ENCODE assay signal across 9 cellular contexts in genomic region chr22:41544671-41545476, GRCh38. TPM values are rescaled to one million over a fixed set of nuclear protein-coding genes. Genes with fewer than 3 reads are reported as not detected.
DNase-seq lines count a peak whose midpoint lies in the region; ATAC-seq and TF ChIP-seq lines count a peak whose summit lies in the region.
"Had no signal": no experiment of that assay in that cellular context is flagged by ENCODE, and none has a peak within 500 bp of the region (broad histone marks: within the 10 kb centered on the region; RNA-seq: fewer than 3 reads in every experiment).

No MANE protein-coding gene starts in this region.

- H3K4me3 ChIP-seq in CD8-positive, alpha-beta memory T cell (ENCODE audit: low read length) = peak overlapping the region; percentile 62
- peak overlapping the region; percentile 99 for H3K4me3 ChIP-seq in neural cell (ENCODE audit: low read length)

- no peaks in the 10 kb centered on the region for H4K20me1 ChIP-seq in neural cell (ENCODE audit: insufficient read depth)

- TF ChIP-seq CTCF in neural cell (IDR thresholded peaks at IDR 0.05; ENCODE audit: poor library complexity, severe bottlenecking) = no peak

- H3K9me2 ChIP-seq in neural cell (ENCODE audit: insufficient read depth, low read length) = no peaks in the 10 kb centered on the region

- no peaks in the 10 kb centered on the region for H3K36me3 ChIP-seq in CD8-positive, alpha-beta memory T cell (ENCODE audit: insufficient read depth, low read length)
- H3K36me3 ChIP-seq in neural cell (ENCODE audit: insufficient read depth, low read length) = no peaks in the 10 kb centered on the region

- peaks cover 38 to 51% (median 45%) of the 10 kb centered on the region in 3 donors for H3K4me1 Mint-ChIP-seq in CD8-positive, alpha-beta memory T cell
- peaks cover 19 to 27% (median 24%) of the 10 kb centered on the region in 3 donors for H3K4me1 Mint-ChIP-seq in IgD-negative memory B cell

- H3K27me3 Mint-ChIP-seq in CD8-positive, alpha-beta memory T cell = peaks cover 0 to 5% of the 10 kb centered on the region in 2 donors
- H3K27me3 Mint-ChIP-seq in IgD-negative memory B cell = no peaks in the 10 kb centered on the region

- peak overlapping the region; percentile 0 for H2AFZ ChIP-seq in neural cell (ENCODE audit: low read depth, low read length)

- ATAC-seq in GM18868 (IDR thresholded peaks at IDR 0.05; ENCODE audit: unreplicated experiment) = no peak
- no peak for ATAC-seq in GM21528 (IDR thresholded peaks at IDR 0.05; ENCODE audit: low FRiP score, unreplicated experiment)
- no peak for ATAC-seq in GM19463 (IDR thresholded peaks at IDR 0.05; ENCODE audit: unreplicated experiment)

- H3K27ac Mint-ChIP-seq in CD8-positive, alpha-beta memory T cell = peak overlapping the region; percentile 87 to 99 (median 96)
- peak overlapping the region; percentile 95 to 97 (median 96) for H3K27ac Mint-ChIP-seq in IgD-negative memory B cell

- peaks cover 25% of the 10 kb centered on the region for H3K79me2 ChIP-seq in neural cell (replicated peaks; ENCODE audit: insufficient read depth, low read length)

- peak; percentile 32 for TF ChIP-seq RAD21 in neural cell (conservative IDR thresholded peaks at IDR 0.05)

- H3K4me2 ChIP-seq in neural cell (ENCODE audit: low read length) = peak overlapping the region; percentile 94

- peak overlapping the region; percentile 36 for H3K27ac ChIP-seq in CD8-positive, alpha-beta memory T cell (ENCODE audit: low read depth, low read length)
- H3K27ac ChIP-seq in caudate nucleus (ENCODE audit: low read depth, low read length) = peak overlapping the region; percentile 94
- H3K27ac ChIP-seq in neural cell (ENCODE audit: low read length) = peak overlapping the region; percentile 76

- POLR2A ChIA-PET in CD8-positive, alpha-beta memory T cell (lab: Charles Lee) = interaction anchor here (1.3 kb wide), 1 partner anchor 163 kb away, joined by 5 read pairs; the partner anchor contains the start of gene TEF

- H3K4me1 ChIP-seq in CD8-positive, alpha-beta memory T cell (ENCODE audit: insufficient read depth, low read length) = peaks cover 21% of the 10 kb centered on the region

- no peaks in the 10 kb centered on the region for H3K27me3 ChIP-seq in CD8-positive, alpha-beta memory T cell (ENCODE audit: insufficient read depth, low read length, poor library complexity, severe bottlenecking)
- no peaks in the 10 kb centered on the region for H3K27me3 ChIP-seq in neural cell (ENCODE audit: insufficient read depth, low read depth, low read length)

- H3K9me3 Mint-ChIP-seq in CD8-positive, alpha-beta memory T cell = no peaks in the 10 kb centered on the region
- no peaks in the 10 kb centered on the region for H3K9me3 Mint-ChIP-seq in IgD-negative memory B cell

- H3K9ac ChIP-seq in neural cell (ENCODE audit: low read length) = peak overlapping the region; percentile 60

- no peaks in the 10 kb centered on the region for H3F3A ChIP-seq in neural cell (ENCODE audit: insufficient read depth, low read length, poor library complexity, severe bottlenecking)

- peak overlapping the region; percentile 89 to 98 (median 96) for H3K4me3 Mint-ChIP-seq in CD8-positive, alpha-beta memory T cell
- H3K4me3 Mint-ChIP-seq in IgD-negative memory B cell = peak overlapping the region; percentile 90 to 100 (median 98)

- DNase-seq in CD8-positive, alpha-beta memory T cell = no peak
- DNase-seq in caudate nucleus (lab: John Stamatoyannopoulos, UW) = peak in 1 of 61 donors; percentile 37
- DNase-seq in NCI-H510A (lab: John Stamatoyannopoulos, UW) = no peak

- no peaks in the 10 kb centered on the region for H3K9me3 ChIP-seq in CD8-positive, alpha-beta memory T cell (ENCODE audit: low read length)
- no peaks in the 10 kb centered on the region for H3K9me3 ChIP-seq in neural cell (ENCODE audit: low read length)

- H3K36me3 Mint-ChIP-seq in CD8-positive, alpha-beta memory T cell = peaks cover 0 to 15% (median 0%) of the 10 kb centered on the region in 3 donors
- H3K36me3 Mint-ChIP-seq in IgD-negative memory B cell = no peaks in the 10 kb centered on the region

- CTCF ChIA-PET in CD8-positive, alpha-beta memory T cell (lab: Charles Lee) = no interaction called here

- no peak for TF ChIP-seq EP300 in neural cell (conservative IDR thresholded peaks at IDR 0.05; ENCODE audit: poor library complexity, severe bottlenecking)

TF ChIP-seq in neural cell, 6 proteins besides CTCF, POLR2A, EP300 and RAD21:
- TF ChIP-seq SMC3 (conservative IDR thresholded peaks at IDR 0.05; ENCODE audit: poor library complexity) (peak; percentile 33), TAF1 (IDR thresholded peaks at IDR 0.05; ENCODE audit: low read depth) (no peak), REST (IDR thresholded peaks at IDR 0.05; ENCODE audit: borderline replicate concordance) (peak; percentile 5), POLR2AphosphoS5 (IDR thresholded peaks at IDR 0.05) (peak; percentile 16)

RNA-seq across cellular contexts. Expression of gene POLR3H, which starts 0.6 kb away (rescaled TPM):
- 10 to 100 TPM; 69.9 to 78.7 TPM for total RNA-seq in CD8-positive, alpha-beta memory T cell
- 22.6 TPM for polyA plus RNA-seq in CD8-positive, alpha-beta memory T cell
- polyA plus RNA-seq in IgD-negative memory B cell (15.9 TPM), neural cell (28.0 and 35.8 TPM in 2 replicates)
- polyA minus RNA-seq in neural cell = 25.8 and 27.0 TPM in 2 replicates

RNA-seq across cellular contexts. Expression of gene CSDC2, which starts 15.9 kb away (rescaled TPM):
- total RNA-seq in CD8-positive, alpha-beta memory T cell = not detected
- not detected for polyA plus RNA-seq in CD8-positive, alpha-beta memory T cell
- polyA plus RNA-seq in IgD-negative memory B cell = not detected
- 7.1 and 10.3 TPM in 2 replicates for polyA plus RNA-seq in neural cell
- polyA minus RNA-seq in neural cell = 6.3 and 7.8 TPM in 2 replicates
- total RNA-seq: RPMI7951 had no signal

RNA-seq across cellular contexts. Expression of gene PMM1, which starts 44.8 kb away (rescaled TPM):
- total RNA-seq in CD8-positive, alpha-beta memory T cell = 10 to 100 TPM; 27.5 to 33.2 TPM
- 33.3 TPM for polyA plus RNA-seq in CD8-positive, alpha-beta memory T cell
- polyA plus RNA-seq in IgD-negative memory B cell (21.8 TPM), neural cell (55.5 and 61.6 TPM in 2 replicates)
- polyA minus RNA-seq in neural cell = 20.9 and 23.3 TPM in 2 replicates

Comparison
In these comparisons a context has a peak if more than half of its experiments do, and no peak if none do; other contexts are left out.
1. H3K27ac ChIP-seq: peak in every context shown above with its lines; median percentile 94 in caudate nucleus; 76 in neural cell; 36 in CD8-positive, alpha-beta memory T cell.